Comparison of ENCODE assay signal across 16 cellular contexts in the genomic region with DNA sequence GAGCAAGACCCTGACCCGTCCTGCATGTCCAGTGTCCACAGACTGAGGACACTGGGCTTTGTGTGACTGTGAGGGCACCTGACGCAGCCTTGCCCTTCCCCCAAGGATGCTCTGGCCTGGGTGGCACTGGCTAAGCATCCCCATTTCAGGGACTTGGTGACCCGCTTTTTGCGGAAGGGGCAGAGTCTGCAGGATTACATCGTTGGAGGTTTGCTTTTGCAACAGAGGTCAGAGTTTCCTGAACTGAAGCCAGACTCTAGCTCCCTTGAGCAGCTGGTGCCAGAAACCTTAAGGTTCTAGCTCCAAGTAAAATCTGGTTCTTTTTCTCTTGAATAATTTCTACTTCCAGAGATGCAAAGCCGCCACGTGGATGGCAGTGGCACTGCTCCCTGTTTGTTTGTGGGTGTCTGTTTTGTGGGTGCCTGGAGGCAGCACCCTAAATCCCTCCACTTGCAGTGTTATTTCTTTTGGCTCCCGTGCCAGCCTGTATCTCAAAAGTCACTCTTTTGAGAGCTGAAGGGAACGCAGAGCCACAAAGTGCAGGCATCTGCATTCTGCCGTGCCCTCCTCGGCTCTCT.
DNase-seq lines count a peak whose midpoint lies in the region; ATAC-seq and TF ChIP-seq lines count a peak whose summit lies in the region.
"Had no signal": no experiment of that assay in that cellular context is flagged by ENCODE, and none has a peak within 500 bp of the region (broad histone marks: within the 10 kb centered on the region; RNA-seq: fewer than 3 reads in every experiment).

No MANE protein-coding gene starts in this region.

- H3K4me1 Mint-ChIP-seq in WTC11, result peaks cover 17% of the 10 kb centered on the region
- H3K4me1 Mint-ChIP-seq: activated CD4-positive, alpha-beta T cell treated with anti-CD3 and anti-CD28 coated beads for 36 hours; naive B cell had no signal

- POLR2A ChIA-PET in WTC11 (lab: Charles Lee), result no interaction called here

- no peaks in the 10 kb centered on the region for H3K36me3 Mint-ChIP-seq in WTC11
- H3K36me3 Mint-ChIP-seq: naive B cell had no signal

- H3K4me3 ChIP-seq in fibroblast of the aortic adventitia (ENCODE audit: low read depth, low read length) (no peak overlapping the region), osteoblast (ENCODE audit: insufficient read depth, low read length) (no peak overlapping the region)
- H3K4me3 ChIP-seq: hepatocyte, thyroid gland had no signal

- no peaks in the 10 kb centered on the region for H3K4me1 ChIP-seq in osteoblast (ENCODE audit: insufficient read depth, low read length)

- H3K27ac ChIP-seq in osteoblast (ENCODE audit: low read depth, low read length), result no peak overlapping the region
- H3K27ac ChIP-seq: hepatocyte, thyroid gland had no signal

- H3K4me2 ChIP-seq in osteoblast (ENCODE audit: insufficient read depth, low read length), result no peak overlapping the region
- H3K4me2 ChIP-seq: hepatocyte had no signal

- no peaks in the 10 kb centered on the region for H3K9me3 Mint-ChIP-seq in WTC11
- H3K9me3 Mint-ChIP-seq: naive B cell; T-helper 1 cell treated with Interleukin-12 subunit alpha and Interleukin-12 subunit beta and Interleukin-4 antibody, amounts not matched to agents 30 μg/mL and 1 μg/mL, for 36 hours had no signal

- peaks cover 6% of the 10 kb centered on the region for H3K27me3 ChIP-seq in osteoblast (ENCODE audit: insufficient read depth, low read length)
- H3K27me3 ChIP-seq: hepatocyte, thyroid gland had no signal

- H3K27ac Mint-ChIP-seq in WTC11, result peak overlapping the region; percentile 71; the same call in 1 of the 2 replicates
- H3K27ac Mint-ChIP-seq: activated CD4-positive, alpha-beta T cell treated with anti-CD3 and anti-CD28 coated beads for 36 hours; naive B cell; T-helper 1 cell treated with Interleukin-12 subunit alpha and Interleukin-12 subunit beta and Interleukin-4 antibody, amounts not matched to agents 30 μg/mL and 1 μg/mL, for 36 hours had no signal

- H3K9me3 ChIP-seq in osteoblast (ENCODE audit: low read depth, low read length), result no peaks in the 10 kb centered on the region
- H3K9me3 ChIP-seq: thyroid gland had no signal

- H4K20me1 ChIP-seq in osteoblast (ENCODE audit: insufficient read depth, low read length), result peaks cover 6% of the 10 kb centered on the region

- no peak overlapping the region for H3K4me3 Mint-ChIP-seq in WTC11
- H3K4me3 Mint-ChIP-seq: activated CD4-positive, alpha-beta T cell treated with anti-CD3 and anti-CD28 coated beads for 36 hours; T-helper 1 cell treated with Interleukin-12 subunit alpha and Interleukin-12 subunit beta and Interleukin-4 antibody, amounts not matched to agents 30 μg/mL and 1 μg/mL, for 36 hours had no signal

- CTCF ChIA-PET in WTC11 (lab: Charles Lee), result interaction anchor here (0.6 to 4.0 kb wide), 10 partner anchors 10 to 221 kb away, joined by 3 to 32 read pairs (median 3); no protein-coding TSS in a partner anchor

- H3K27me3 Mint-ChIP-seq in WTC11 (ENCODE audit: low read depth), result no peaks in the 10 kb centered on the region
- H3K27me3 Mint-ChIP-seq: activated CD4-positive, alpha-beta T cell treated with anti-CD3 and anti-CD28 coated beads for 36 hours had no signal

- no peak overlapping the region for H2AFZ ChIP-seq in osteoblast (ENCODE audit: low read length)
- H2AFZ ChIP-seq: hepatocyte had no signal

- no peaks in the 10 kb centered on the region for H3K79me2 ChIP-seq in osteoblast (ENCODE audit: insufficient read depth, low read length)
- H3K79me2 ChIP-seq: hepatocyte had no signal

- TF ChIP-seq CTCF in GM12873 (IDR thresholded peaks at IDR 0.05; ENCODE audit: insufficient read depth, low read depth, low read length, missing control alignments), result peak; percentile 13
- no peak for TF ChIP-seq CTCF in WTC11 (IDR thresholded peaks at IDR 0.05)
- peak; percentile 52 for TF ChIP-seq CTCF in fibroblast of the aortic adventitia (IDR thresholded peaks at IDR 0.05; ENCODE audit: insufficient read depth, low read length)
- peak; percentile 26 for TF ChIP-seq CTCF in osteoblast (IDR thresholded peaks at IDR 0.05; ENCODE audit: extremely low read depth, low read depth, low read length)

- DNase-seq in WTC11 (ENCODE audit: low spot score), result no peak
- peak; percentile 52 for DNase-seq in fibroblast of the aortic adventitia (ENCODE audit: low read depth)
- no peak for DNase-seq in osteoblast (ENCODE audit: insufficient read length, low spot score, missing footprints)
- DNase-seq in activated naive CD4-positive, alpha-beta T cell (lab: John Stamatoyannopoulos, UW), result no peak
- DNase-seq: activated CD4-positive, alpha-beta T cell treated with anti-CD3 and anti-CD28 coated beads for 36 hours; activated naive CD4-positive, alpha-beta T cell treated with anti-CD3 and anti-CD28 coated beads, Interleukin-2, amount 50 U/mL, for 16 hours; cerebellar nuclear complex; naive B cell; NCI-H2029 treated with DMSO at 0.1 percent for 48 hours; thyroid gland had no signal

- H3K36me3 ChIP-seq in osteoblast (ENCODE audit: insufficient read depth, low read length), result no peaks in the 10 kb centered on the region
- H3K36me3 ChIP-seq: thyroid gland had no signal

- ATAC-seq in WTC11 (no peak), HG03378 (IDR thresholded peaks at IDR 0.05; ENCODE audit: unreplicated experiment) (no peak), HG03439 (IDR thresholded peaks at IDR 0.05; ENCODE audit: unreplicated experiment) (no peak), GM21367 (IDR thresholded peaks at IDR 0.05; ENCODE audit: unreplicated experiment) (no peak)
- ATAC-seq: activated CD4-positive, alpha-beta T cell treated with anti-CD3 and anti-CD28 coated beads for 36 hours had no signal

TF ChIP-seq in WTC11, 78 proteins besides CTCF, POLR2A, EP300 and RAD21:
- TF ChIP-seq CBFB (CRISPR knock-in tag; IDR thresholded peaks at IDR 0.05; ENCODE audit: low read depth) (no peak), IRF2 (CRISPR knock-in tag; IDR thresholded peaks at IDR 0.05; ENCODE audit: borderline replicate concordance, low read depth) (no peak), ZNF671 (CRISPR knock-in tag; IDR thresholded peaks at IDR 0.05) (no peak), GABPB1 (CRISPR knock-in tag; IDR thresholded peaks at IDR 0.05) (no peak), NFYB (CRISPR knock-in tag; conservative IDR thresholded peaks at IDR 0.05; ENCODE audit: low read depth) (no peak), RELA (CRISPR knock-in tag; IDR thresholded peaks at IDR 0.05; ENCODE audit: borderline replicate concordance) (no peak), SMAD4 (CRISPR knock-in tag; IDR thresholded peaks at IDR 0.05) (no peak), ZNF396 (CRISPR knock-in tag; IDR thresholded peaks at IDR 0.05; ENCODE audit: borderline replicate concordance) (no peak), GTF2I (CRISPR knock-in tag; conservative IDR thresholded peaks at IDR 0.05) (no peak), CREM (CRISPR knock-in tag; IDR thresholded peaks at IDR 0.05) (no peak)
- TF ChIP-seq, protein P1, sequence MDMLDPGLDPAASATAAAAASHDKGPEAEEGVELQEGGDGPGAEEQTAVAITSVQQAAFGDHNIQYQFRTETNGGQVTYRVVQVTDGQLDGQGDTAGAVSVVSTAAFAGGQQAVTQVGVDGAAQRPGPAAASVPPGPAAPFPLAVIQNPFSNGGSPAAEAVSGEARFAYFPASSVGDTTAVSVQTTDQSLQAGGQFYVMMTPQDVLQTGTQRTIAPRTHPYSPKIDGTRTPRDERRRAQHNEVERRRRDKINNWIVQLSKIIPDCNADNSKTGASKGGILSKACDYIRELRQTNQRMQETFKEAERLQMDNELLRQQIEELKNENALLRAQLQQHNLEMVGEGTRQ (CRISPR knock-in tag; IDR thresholded peaks at IDR 0.05), result no peak
- TF ChIP-seq, protein P2, sequence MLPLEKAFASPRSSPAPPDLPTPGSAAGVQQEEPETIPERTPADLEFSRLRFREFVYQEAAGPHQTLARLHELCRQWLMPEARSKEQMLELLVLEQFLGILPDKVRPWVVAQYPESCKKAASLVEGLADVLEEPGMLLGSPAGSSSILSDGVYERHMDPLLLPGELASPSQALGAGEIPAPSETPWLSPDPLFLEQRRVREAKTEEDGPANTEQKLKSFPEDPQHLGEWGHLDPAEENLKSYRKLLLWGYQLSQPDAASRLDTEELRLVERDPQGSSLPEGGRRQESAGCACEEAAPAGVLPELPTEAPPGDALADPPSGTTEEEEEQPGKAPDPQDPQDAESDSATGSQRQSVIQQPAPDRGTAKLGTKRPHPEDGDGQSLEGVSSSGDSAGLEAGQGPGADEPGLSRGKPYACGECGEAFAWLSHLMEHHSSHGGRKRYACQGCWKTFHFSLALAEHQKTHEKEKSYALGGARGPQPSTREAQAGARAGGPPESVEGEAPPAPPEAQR (CRISPR knock-in tag; IDR thresholded peaks at IDR 0.05), result no peak
- TF ChIP-seq, protein P3, sequence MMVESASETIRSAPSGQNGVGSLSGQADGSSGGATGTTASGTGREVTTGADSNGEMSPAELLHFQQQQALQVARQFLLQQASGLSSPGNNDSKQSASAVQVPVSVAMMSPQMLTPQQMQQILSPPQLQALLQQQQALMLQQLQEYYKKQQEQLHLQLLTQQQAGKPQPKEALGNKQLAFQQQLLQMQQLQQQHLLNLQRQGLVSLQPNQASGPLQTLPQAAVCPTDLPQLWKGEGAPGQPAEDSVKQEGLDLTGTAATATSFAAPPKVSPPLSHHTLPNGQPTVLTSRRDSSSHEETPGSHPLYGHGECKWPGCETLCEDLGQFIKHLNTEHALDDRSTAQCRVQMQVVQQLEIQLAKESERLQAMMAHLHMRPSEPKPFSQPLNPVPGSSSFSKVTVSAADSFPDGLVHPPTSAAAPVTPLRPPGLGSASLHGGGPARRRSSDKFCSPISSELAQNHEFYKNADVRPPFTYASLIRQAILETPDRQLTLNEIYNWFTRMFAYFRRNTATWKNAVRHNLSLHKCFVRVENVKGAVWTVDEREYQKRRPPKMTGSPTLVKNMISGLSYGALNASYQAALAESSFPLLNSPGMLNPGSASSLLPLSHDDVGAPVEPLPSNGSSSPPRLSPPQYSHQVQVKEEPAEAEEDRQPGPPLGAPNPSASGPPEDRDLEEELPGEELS (CRISPR knock-in tag; IDR thresholded peaks at IDR 0.05), result no peak
